ENCODE assay signal across 1 cellular context in genomic region chr12:68807576-68808387, GRCh38.
TF ChIP-seq lines count a peak whose summit lies in the region.

Gene MDM2 (plus strand): TSS chr12:68808177. CDS start chr12:68808478, 301 bp downstream.

TF ChIP-seq in GM12878, 131 proteins besides CTCF, POLR2A, EP300 and RAD21 (continued from another document and continues in another):
- peak; percentile 66 for TF ChIP-seq NKRF (conservative IDR thresholded peaks at IDR 0.05)
- peak; percentile 72 for TF ChIP-seq BCL3 (IDR thresholded peaks at IDR 0.05; ENCODE audit: borderline replicate concordance, insufficient read depth, low read depth, low read length, poor library complexity, severe bottlenecking)
- TF ChIP-seq ETV6 (conservative IDR thresholded peaks at IDR 0.05 in 1 of 2, IDR thresholded peaks at IDR 0.05 in 1 of 2; ENCODE audit: borderline replicate concordance in 1 of 2, low read depth in 1 of 2): peak in 1 of 2 experiments; percentile 32; a peak in 1 of 4 replicates
- TF ChIP-seq CHD1 (IDR thresholded peaks at IDR 0.05; ENCODE audit: low read depth, low read length): peak; percentile 75; the same call in 1 of the 2 replicates
- peak; percentile 22 for TF ChIP-seq DPF2 (IDR thresholded peaks at IDR 0.05)
- no peak for TF ChIP-seq KAT2A (conservative IDR thresholded peaks at IDR 0.05; ENCODE audit: control insufficient read depth, low read depth, low read length)
- peak; percentile 59 for TF ChIP-seq ATF7 (IDR thresholded peaks at IDR 0.05; ENCODE audit: low read depth)
- TF ChIP-seq PML (IDR thresholded peaks at IDR 0.05; ENCODE audit: low read length): peak; percentile 54; the same call in 1 of the 2 replicates
- TF ChIP-seq BACH1 (IDR thresholded peaks at IDR 0.05; ENCODE audit: borderline replicate concordance): peak; percentile 87
- peak; percentile 10; the same call in 1 of the 2 replicates for TF ChIP-seq EED (IDR thresholded peaks at IDR 0.05; ENCODE audit: low read depth)
- peak; percentile 78; the same call in 1 of the 2 replicates for TF ChIP-seq GATAD2B (conservative IDR thresholded peaks at IDR 0.05; ENCODE audit: low read depth)
- no peak for TF ChIP-seq ZBTB11 (CRISPR knock-in tag; IDR thresholded peaks at IDR 0.05)
- peak; percentile 40; the same call in 1 of the 2 replicates for TF ChIP-seq NBN (IDR thresholded peaks at IDR 0.05)
- TF ChIP-seq GABPA (IDR thresholded peaks at IDR 0.05; ENCODE audit: low read depth): 0 out of 2 replicates have a peak, but pooled peaks have one; percentile 46
- no peak; the same call in 1 of the 2 replicates for TF ChIP-seq POLR2AphosphoS2 (IDR thresholded peaks at IDR 0.05; ENCODE audit: low read depth, low read length)
- TF ChIP-seq PBX3 (IDR thresholded peaks at IDR 0.05; ENCODE audit: insufficient replicate concordance, low read depth, low read length): peak; percentile 41
- TF ChIP-seq SKIL (IDR thresholded peaks at IDR 0.05; ENCODE audit: low read depth, poor library complexity, severe bottlenecking): peak; percentile 91
- 0 out of 2 replicates have a peak, but pooled peaks have one; percentile 12 for TF ChIP-seq PAX5 (IDR thresholded peaks at IDR 0.05; ENCODE audit: borderline replicate concordance, low read depth, low read length)
- TF ChIP-seq NFXL1 (IDR thresholded peaks at IDR 0.05; ENCODE audit: borderline replicate concordance): no peak
- TF ChIP-seq TCF12 (IDR thresholded peaks at IDR 0.05; ENCODE audit: low read depth, low read length): peak; percentile 76
- peak; percentile 60 for TF ChIP-seq MXI1 (IDR thresholded peaks at IDR 0.05; ENCODE audit: low read depth, low read length)
- TF ChIP-seq STAT1 (conservative IDR thresholded peaks at IDR 0.05): peak; percentile 91; the same call in 1 of the 2 replicates
- TF ChIP-seq MLLT1 (IDR thresholded peaks at IDR 0.05): peak; percentile 9
- 0 out of 2 replicates have a peak, but pooled peaks have one; percentile 55 for TF ChIP-seq ZNF592 (IDR thresholded peaks at IDR 0.05)
- TF ChIP-seq TCF7 (IDR thresholded peaks at IDR 0.05; ENCODE audit: borderline replicate concordance): no peak
- TF ChIP-seq USF2 (IDR thresholded peaks at IDR 0.05; ENCODE audit: borderline replicate concordance, low read depth, low read length): no peak
- TF ChIP-seq SMARCA5 (IDR thresholded peaks at IDR 0.05): peak; percentile 97
- no peak for TF ChIP-seq JUND (IDR thresholded peaks at IDR 0.05; ENCODE audit: low read depth, low read length)
- peak; percentile 68; the same call in 1 of the 2 replicates for TF ChIP-seq ATF2 (IDR thresholded peaks at IDR 0.05; ENCODE audit: low read length)
- TF ChIP-seq ZSCAN29 (IDR thresholded peaks at IDR 0.05): 0 out of 2 replicates have a peak, but pooled peaks have one; percentile 42
- peak; percentile 82 for TF ChIP-seq FOXK2 (IDR thresholded peaks at IDR 0.05)
- peak; percentile 74 for TF ChIP-seq TBL1XR1 (IDR thresholded peaks at IDR 0.05; ENCODE audit: low read depth, low read length)
- TF ChIP-seq CREM (IDR thresholded peaks at IDR 0.05; ENCODE audit: low read depth): peak; percentile 13
- no peak for TF ChIP-seq NR2C2 (IDR thresholded peaks at IDR 0.05; ENCODE audit: borderline replicate concordance, control insufficient read depth, insufficient read length, low read depth)
- peak; percentile 35 for TF ChIP-seq E2F4 (IDR thresholded peaks at IDR 0.05; ENCODE audit: low read depth, low read length)
- peak; percentile 52 for TF ChIP-seq KLF5 (IDR thresholded peaks at IDR 0.05; ENCODE audit: partially characterized antibody)
- no peak for TF ChIP-seq CBFB (IDR thresholded peaks at IDR 0.05; ENCODE audit: low read depth)
- TF ChIP-seq RB1 (IDR thresholded peaks at IDR 0.05; ENCODE audit: borderline replicate concordance): 0 out of 2 replicates have a peak, but pooled peaks have one; percentile 71
- peak; percentile 66; the same call in 1 of the 2 replicates for TF ChIP-seq SMAD5 (IDR thresholded peaks at IDR 0.05; ENCODE audit: low read depth)
- TF ChIP-seq MTA2 (IDR thresholded peaks at IDR 0.05; ENCODE audit: low read depth): peak; percentile 64; the same call in 1 of the 2 replicates
- peak; percentile 9 for TF ChIP-seq NR2F1 (conservative IDR thresholded peaks at IDR 0.05)
